11 cellular contexts compared by ENCODE assay signal in the genomic region with DNA sequence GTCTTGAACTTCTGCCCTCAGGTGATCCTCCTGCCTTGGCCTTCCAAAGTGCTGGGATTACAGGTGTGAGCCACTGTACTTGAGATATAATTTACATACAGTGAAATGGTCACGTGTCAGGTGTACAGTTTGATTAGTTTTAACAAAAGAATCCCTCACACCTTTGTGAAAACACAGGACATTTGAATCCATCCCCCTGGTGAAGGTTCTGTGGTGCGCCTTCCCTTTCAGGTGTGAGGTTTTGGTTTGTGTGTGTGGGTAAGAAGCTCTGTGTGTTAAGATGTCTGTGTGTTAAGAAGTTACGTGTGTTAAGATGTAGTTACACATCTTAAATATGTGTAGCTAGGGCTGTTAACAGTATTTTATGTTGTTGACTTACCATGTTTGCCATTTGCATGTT. TPM values are rescaled to one million over a fixed set of nuclear protein-coding genes. Genes with fewer than 3 reads are reported as not detected.
A peak's percentile ranks its signal among the peaks of the same experiment; 100 is the strongest.
DNase-seq lines count a peak whose midpoint lies in the region; ATAC-seq and TF ChIP-seq lines count a peak whose summit lies in the region.
"Had no signal": no experiment of that assay in that cellular context is flagged by ENCODE, and none has a peak within 500 bp of the region (broad histone marks: within the 10 kb centered on the region; RNA-seq: fewer than 3 reads in every experiment).

No MANE protein-coding gene starts in this region.

- H3K36me3 Mint-ChIP-seq in activated CD8-positive, alpha-beta T cell treated with anti-CD3 and anti-CD28 coated beads, Interleukin-2, amount 10 ng/mL, durations not matched to agents 7 days and 5 days (ENCODE audit: low read depth): peaks cover 75% of the 10 kb centered on the region

- H3K4me1 ChIP-seq in SK-N-SH (ENCODE audit: control insufficient read depth in 1 of 2, insufficient read depth in 2 of 2, low read depth in 1 of 2, low read length in 1 of 2): peaks cover 17 to 24% of the 10 kb centered on the region in 2 experiments
- H3K4me1 ChIP-seq in subcutaneous abdominal adipose tissue (ENCODE audit: control insufficient read depth in 5 of 5, insufficient read depth in 5 of 5, low read length in 5 of 5): peaks cover 13 to 62% (median 33%) of the 10 kb centered on the region in 5 donors

- no peak for TF ChIP-seq EP300 in SK-N-SH (IDR thresholded peaks at IDR 0.05; ENCODE audit: borderline replicate concordance in 1 of 2, low read depth in 1 of 2, low read length in 1 of 2)

- 94% methylated on average over 3 of the region's 3 CpGs for WGBS in SK-N-SH (ENCODE audit: low lambda C conversion rate)

- CTCF ChIA-PET in SK-N-SH (lab: Yijun Ruan, JAX): interaction anchor here (1.0 to 1.3 kb wide), 2 partner anchors 10 to 102 kb away, joined by 3 to 5 read pairs; no protein-coding TSS in a partner anchor
- CTCF ChIA-PET in activated CD8-positive, alpha-beta T cell treated with anti-CD3 and anti-CD28 coated beads, Interleukin-2, amount 10 ng/mL, durations not matched to agents 7 days and 5 days (lab: Charles Lee): interaction anchor here (1.3 to 1.4 kb wide), 3 partner anchors 8 to 58 kb away, joined by 3 to 7 read pairs (median 4); no protein-coding TSS in a partner anchor

- no peaks in the 10 kb centered on the region for H3K9me3 Mint-ChIP-seq in activated CD8-positive, alpha-beta T cell treated with anti-CD3 and anti-CD28 coated beads, Interleukin-2, amount 10 ng/mL, durations not matched to agents 7 days and 5 days (ENCODE audit: insufficient read depth)

- H3K4me1 Mint-ChIP-seq in activated CD8-positive, alpha-beta T cell treated with anti-CD3 and anti-CD28 coated beads, Interleukin-2, amount 10 ng/mL, durations not matched to agents 7 days and 5 days (ENCODE audit: low read depth): peaks cover 77% of the 10 kb centered on the region

- ATAC-seq in SK-N-SH treated with all-trans-retinoic acid at 6 μM for 48 hours (no peak), GM21576 (IDR thresholded peaks at IDR 0.05; ENCODE audit: unreplicated experiment) (no peak)
- no peak for ATAC-seq in activated CD8-positive, alpha-beta T cell treated with anti-CD3 and anti-CD28 coated beads, Interleukin-2, amount 10 ng/mL, durations not matched to agents 7 days and 5 days

- TF ChIP-seq CTCF in SK-N-SH (IDR thresholded peaks at IDR 0.05): no peak

- peaks cover 40% of the 10 kb centered on the region for H4K20me1 ChIP-seq in SK-N-SH (ENCODE audit: insufficient read depth)

- peak overlapping the region; percentile 63 for H3K4me2 ChIP-seq in SK-N-SH

- H3K4me3 Mint-ChIP-seq in activated CD8-positive, alpha-beta T cell treated with anti-CD3 and anti-CD28 coated beads, Interleukin-2, amount 10 ng/mL, durations not matched to agents 7 days and 5 days: peak overlapping the region; percentile 61

- H3K79me2 ChIP-seq in SK-N-SH (ENCODE audit: insufficient read depth): peaks cover 90% of the 10 kb centered on the region

- DNase-seq in SK-N-SH (no peak), HK-2 (ENCODE audit: unreplicated experiment) (no peak), AG08395 (ENCODE audit: low spot score) (no peak)
- DNase-seq in activated CD8-positive, alpha-beta T cell treated with anti-CD3 and anti-CD28 coated beads, Interleukin-2, amount 10 ng/mL, durations not matched to agents 7 days and 5 days: no peak
- DNase-seq: 8988T; activated CD4-positive, alpha-beta T cell treated with anti-CD3 and anti-CD28 coated beads, Interleukin-2, amount 50 U/mL, for 48 hours; NCI-H1092 had no signal

- H3K9me2 ChIP-seq in SK-N-SH: no peaks in the 10 kb centered on the region

- H3K27me3 Mint-ChIP-seq in activated CD8-positive, alpha-beta T cell treated with anti-CD3 and anti-CD28 coated beads, Interleukin-2, amount 10 ng/mL, durations not matched to agents 7 days and 5 days (ENCODE audit: low read depth): no peaks in the 10 kb centered on the region

- TF ChIP-seq RAD21 in SK-N-SH (IDR thresholded peaks at IDR 0.05; ENCODE audit: low read length): no peak

- H3K9ac ChIP-seq in SK-N-SH (peak overlapping the region; percentile 33; the same call in 1 of the 2 replicates), subcutaneous abdominal adipose tissue (ENCODE audit: low read length in 5 of 5) (peak overlapping the region in 4 of 5 donors; percentile 13 to 62 (median 18))

- H3K4me3 ChIP-seq in SK-N-SH (ENCODE audit: low read depth in 2 of 2, low read length in 1 of 2) (no peak overlapping the region), subcutaneous abdominal adipose tissue (ENCODE audit: low read depth in 1 of 5, low read length in 5 of 5) (peak overlapping the region; percentile 10 to 91 (median 45))

- H3K27ac ChIP-seq in SK-N-SH (ENCODE audit: low read depth in 2 of 2, low read length in 1 of 2) (peak overlapping the region; percentile 46 to 59), layer of hippocampus (ENCODE audit: low read depth, low read length) (peak overlapping the region; percentile 86), subcutaneous abdominal adipose tissue (ENCODE audit: low read depth, low read length) (peak overlapping the region; percentile 78)

- peak overlapping the region; percentile 80 for H3K27ac Mint-ChIP-seq in activated CD8-positive, alpha-beta T cell treated with anti-CD3 and anti-CD28 coated beads, Interleukin-2, amount 10 ng/mL, durations not matched to agents 7 days and 5 days

- H3K36me3 ChIP-seq in SK-N-SH (replicated peaks in 1 of 2; ENCODE audit: control insufficient read depth in 1 of 2, insufficient read depth in 2 of 2, low read length in 1 of 2) (peaks cover 58 to 60% of the 10 kb centered on the region in 2 experiments), subcutaneous abdominal adipose tissue (ENCODE audit: control insufficient read depth in 5 of 5, insufficient read depth in 5 of 5, low read length in 5 of 5) (peaks cover 5 to 44% (median 33%) of the 10 kb centered on the region in 5 donors)

- H2AFZ ChIP-seq in SK-N-SH (ENCODE audit: low read depth): no peak overlapping the region

- H3K27me3 ChIP-seq in SK-N-SH (ENCODE audit: insufficient read depth) (no peaks in the 10 kb centered on the region), layer of hippocampus (ENCODE audit: control insufficient read depth, insufficient read depth, low read length) (no peaks in the 10 kb centered on the region), subcutaneous abdominal adipose tissue (ENCODE audit: control insufficient read depth in 5 of 5, insufficient read depth in 4 of 5, low read length in 5 of 5) (no peaks in the 10 kb centered on the region)

- POLR2A ChIA-PET in SK-N-SH (lab: Yijun Ruan, JAX): interaction anchor here (0.6 kb wide), 1 partner anchor 57 kb away, joined by 3 read pairs; no protein-coding TSS in a partner anchor
- POLR2A ChIA-PET in activated CD8-positive, alpha-beta T cell treated with anti-CD3 and anti-CD28 coated beads, Interleukin-2, amount 10 ng/mL, durations not matched to agents 7 days and 5 days (lab: Charles Lee): interaction anchor here (0.6 to 1.0 kb wide), 4 partner anchors 10 to 38 kb away, joined by 3 to 7 read pairs (median 4); no protein-coding TSS in a partner anchor

- H3K9me3 ChIP-seq in SK-N-SH (no peaks in the 10 kb centered on the region), subcutaneous abdominal adipose tissue (ENCODE audit: control insufficient read depth in 5 of 5, low read length in 5 of 5) (no peaks in the 10 kb centered on the region)

- H3F3A ChIP-seq in SK-N-SH (replicated peaks; ENCODE audit: insufficient read depth): peaks cover 23% of the 10 kb centered on the region

TF ChIP-seq in SK-N-SH, 30 proteins besides CTCF, POLR2A, EP300 and RAD21:
- TF ChIP-seq MEF2A (IDR thresholded peaks at IDR 0.05; ENCODE audit: borderline replicate concordance, low read depth) (no peak), NRF1 (IDR thresholded peaks at IDR 0.05; ENCODE audit: low read depth, low read length) (no peak), YY1 (IDR thresholded peaks at IDR 0.05; ENCODE audit: low read depth) (no peak), FOXM1 (IDR thresholded peaks at IDR 0.05; ENCODE audit: low read depth) (no peak), RFX5 (IDR thresholded peaks at IDR 0.05; ENCODE audit: low read length) (no peak)
- TF ChIP-seq, protein P1, sequence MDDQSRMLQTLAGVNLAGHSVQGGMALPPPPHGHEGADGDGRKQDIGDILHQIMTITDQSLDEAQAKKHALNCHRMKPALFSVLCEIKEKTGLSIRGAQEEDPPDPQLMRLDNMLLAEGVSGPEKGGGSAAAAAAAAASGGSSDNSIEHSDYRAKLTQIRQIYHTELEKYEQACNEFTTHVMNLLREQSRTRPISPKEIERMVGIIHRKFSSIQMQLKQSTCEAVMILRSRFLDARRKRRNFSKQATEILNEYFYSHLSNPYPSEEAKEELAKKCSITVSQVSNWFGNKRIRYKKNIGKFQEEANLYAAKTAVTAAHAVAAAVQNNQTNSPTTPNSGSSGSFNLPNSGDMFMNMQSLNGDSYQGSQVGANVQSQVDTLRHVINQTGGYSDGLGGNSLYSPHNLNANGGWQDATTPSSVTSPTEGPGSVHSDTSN (IDR thresholded peaks at IDR 0.05): no peak
TF ChIP-seq in SK-N-SH: peak in this region for 0.

TF ChIP-seq in SK-N-SH treated with all-trans-retinoic acid at 6 μM for 48 hours, 23 proteins besides CTCF, POLR2A, EP300 and RAD21:
- no peak for TF ChIP-seq RARB (CRISPR knock-in tag; IDR thresholded peaks at IDR 0.05)
- TF ChIP-seq ISL1 (CRISPR knock-in tag; IDR thresholded peaks at IDR 0.05): no peak
- no peak for TF ChIP-seq BACH2 (CRISPR knock-in tag; IDR thresholded peaks at IDR 0.05; ENCODE audit: borderline replicate concordance)

RNA-seq across cellular contexts. Expression of gene SEC14L1, which starts 4.4 kb away (rescaled TPM):
- 45.1 and 62.4 TPM in 2 replicates for polyA plus RNA-seq in SK-N-SH (2012; rRNA removed)
- polyA plus RNA-seq in SK-N-SH (2012; cell fraction: cytosol; rRNA removed): 54.4 and 58.5 TPM in 2 replicates
- 48.9 and 66.1 TPM in 2 replicates for polyA plus RNA-seq in SK-N-SH (2012; cell fraction: nucleus; rRNA removed)
- 10 to 100 TPM; 86.5 to 88.8 TPM for total RNA-seq in activated CD8-positive, alpha-beta T cell treated with anti-CD3 and anti-CD28 coated beads, Interleukin-2, amount 10 ng/mL, durations not matched to agents 7 days and 5 days

Comparison
In these comparisons a context has a peak if more than half of its experiments do, and no peak if none do; other contexts are left out.
1. H3K4me3 ChIP-seq: peak in subcutaneous abdominal adipose tissue (5 of 5); none in SK-N-SH (0 of 2).
2. Peak in every context shown above with its lines, with median percentiles within 50 percentile points of each other: H3K27ac ChIP-seq.